In the genomic region with DNA sequence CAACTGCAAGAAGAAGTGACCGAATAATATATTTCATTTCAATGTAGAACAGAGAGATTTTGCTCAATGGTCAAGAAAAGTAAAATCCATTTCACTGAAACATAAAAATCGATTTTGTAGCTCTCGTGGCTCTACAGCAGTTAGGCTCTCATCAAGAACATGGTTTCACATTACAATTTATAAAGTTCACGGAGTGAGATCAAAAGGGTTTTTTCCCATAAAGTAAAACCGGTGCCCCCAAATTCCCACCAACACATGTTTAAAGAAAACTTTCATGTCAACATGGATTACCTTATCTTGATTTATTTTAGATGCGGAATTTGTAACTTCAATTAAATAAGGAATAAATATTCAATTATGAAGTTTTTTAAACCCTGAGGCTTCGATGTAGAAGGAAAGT, we compare ENCODE assay signal across 38 cellular contexts.
"Had no signal": no experiment of that assay in that cellular context is flagged by ENCODE, and none has a peak within 500 bp of the region (broad histone marks: within the 10 kb centered on the region; RNA-seq: fewer than 3 reads in every experiment).

No MANE protein-coding gene starts in this region.

- H3K4me3 Mint-ChIP-seq: activated naive CD4-positive, alpha-beta T cell treated with anti-CD3 and anti-CD28 coated beads for 36 hours; activated naive CD4-positive, alpha-beta T cell treated with anti-CD3 and anti-CD28 coated beads, Interleukin-2, amount 10 ng/mL, durations not matched to agents 7 days and 5 days; activated naive CD4-positive, alpha-beta T cell treated with anti-CD3 and anti-CD28 coated beads, Interleukin-2, amount 50 U/mL, for 24 hours; activated naive CD8-positive, alpha-beta T cell; activated naive CD8-positive, alpha-beta T cell treated with anti-CD3 and anti-CD28 coated beads for 36 hours; activated naive CD8-positive, alpha-beta T cell treated with anti-CD3 and anti-CD28 coated beads, Interleukin-2, amount 10 ng/mL, durations not matched to agents 7 days and 5 days; activated naive CD8-positive, alpha-beta T cell treated with anti-CD3 and anti-CD28 coated beads, Interleukin-2, amount 50 U/mL, for 24 hours; activated T-cell treated with anti-CD3 and anti-CD28 coated beads, Interleukin-2, amount 50 U/mL, for 24 hours; activated T-cell treated with anti-CD3 and anti-CD28 coated beads, Interleukin-2, amount 50 U/mL, for 4 hours; activated T-cell treated with anti-CD3 and anti-CD28 coated beads, Interleukin-2, amount 50 U/mL, for 72 hours; activated T-helper 1 cell treated with anti-CD3 and anti-CD28 coated beads, Interleukin-12 subunit alpha, Interleukin-12 subunit beta, Interleukin-2, Interleukin-4 antibody, amounts not matched to agents 30 ng/mL and 10 ng/mL and 1 ng/mL, durations not matched to agents 14 hours and 24 hours and 36 hours; activated T-helper 17 cell treated with anti-CD3 and anti-CD28 coated beads, Interleukin-2, amount 50 U/mL, for 72 hours; brain; central memory CD8-positive, alpha-beta T cell had no signal

- H3K36me3 ChIP-seq: adrenal gland, ascending aorta, brain microvascular endothelial cell, breast epithelium, cardiac muscle cell had no signal

- H3K9me3 ChIP-seq: adrenal gland, ascending aorta, body of pancreas, breast epithelium had no signal

- H3K27me3 Mint-ChIP-seq: activated naive CD4-positive, alpha-beta T cell treated with anti-CD3 and anti-CD28 coated beads, Interleukin-2, amount 10 ng/mL, durations not matched to agents 7 days and 5 days; activated naive CD4-positive, alpha-beta T cell treated with anti-CD3 and anti-CD28 coated beads, Interleukin-2, amount 50 U/mL, for 24 hours; activated naive CD8-positive, alpha-beta T cell; activated naive CD8-positive, alpha-beta T cell treated with anti-CD3 and anti-CD28 coated beads for 36 hours; activated naive CD8-positive, alpha-beta T cell treated with anti-CD3 and anti-CD28 coated beads, Interleukin-2, amount 50 U/mL, for 24 hours; activated T-cell treated with anti-CD3 and anti-CD28 coated beads, Interleukin-2, amount 50 U/mL, for 24 hours; brain had no signal

- DNase-seq: activated effector memory CD4-positive, alpha-beta T cell treated with anti-CD3 and anti-CD28 coated beads, Interleukin-2, amount 50 U/mL, for 16 hours; activated effector memory CD4-positive, alpha-beta T cell treated with Interleukin-2 at 50 U/mL for 16 hours; activated gamma-delta T cell; activated gamma-delta T cell treated with Interleukin-2 at 50 U/mL for 16 hours; activated naive CD4-positive, alpha-beta T cell; activated naive CD4-positive, alpha-beta T cell treated with anti-CD3 and anti-CD28 coated beads for 36 hours; activated naive CD4-positive, alpha-beta T cell treated with anti-CD3 and anti-CD28 coated beads, Interleukin-2, amount 10 ng/mL, durations not matched to agents 7 days and 5 days; activated naive CD4-positive, alpha-beta T cell treated with anti-CD3 and anti-CD28 coated beads, Interleukin-2, amount 50 U/mL, for 16 hours; activated naive CD4-positive, alpha-beta T cell treated with Interleukin-2 at 50 U/mL for 16 hours; activated naive CD8-positive, alpha-beta T cell treated with anti-CD3 and anti-CD28 coated beads for 36 hours; activated naive CD8-positive, alpha-beta T cell treated with anti-CD3 and anti-CD28 coated beads, Interleukin-2, amount 10 ng/mL, durations not matched to agents 7 days and 5 days; activated naive CD8-positive, alpha-beta T cell treated with anti-CD3 and anti-CD28 coated beads, Interleukin-2, amount 50 U/mL, for 24 hours; activated T-cell treated with anti-CD3 and anti-CD28 coated beads, Interleukin-2, amount 50 U/mL, for 1 hour; activated T-cell treated with anti-CD3 and anti-CD28 coated beads, Interleukin-2, amount 50 U/mL, for 24 hours; activated T-cell treated with anti-CD3 and anti-CD28 coated beads, Interleukin-2, amount 50 U/mL, for 4 hours; activated T-cell treated with anti-CD3 and anti-CD28 coated beads, Interleukin-2, amount 50 U/mL, for 48 hours; activated T-cell treated with anti-CD3 and anti-CD28 coated beads, Interleukin-2, amount 50 U/mL, for 72 hours; adrenal gland; amniotic stem cell; amygdala; anterior cingulate cortex; aorta; body of pancreas; brain microvascular endothelial cell; caudate nucleus; central memory CD4-positive, alpha-beta T cell; cerebellar nuclear complex had no signal

- H3K4me1 Mint-ChIP-seq: activated naive CD4-positive, alpha-beta T cell treated with anti-CD3 and anti-CD28 coated beads, Interleukin-2, amount 10 ng/mL, durations not matched to agents 7 days and 5 days; activated naive CD4-positive, alpha-beta T cell treated with anti-CD3 and anti-CD28 coated beads, Interleukin-2, amount 50 U/mL, for 24 hours; activated naive CD8-positive, alpha-beta T cell treated with anti-CD3 and anti-CD28 coated beads, Interleukin-2, amount 10 ng/mL, durations not matched to agents 7 days and 5 days had no signal

- H3K4me3 ChIP-seq: adrenal gland, ascending aorta, body of pancreas, breast epithelium, cardiac muscle cell had no signal

- H3K4me1 ChIP-seq: adrenal gland, ascending aorta, body of pancreas, breast epithelium had no signal

- H3K27ac ChIP-seq: adrenal gland, ascending aorta, body of pancreas, brain microvascular endothelial cell, breast epithelium, cardiac muscle cell had no signal

- H3K9me3 Mint-ChIP-seq: activated naive CD4-positive, alpha-beta T cell treated with anti-CD3 and anti-CD28 coated beads for 36 hours; activated naive CD4-positive, alpha-beta T cell treated with anti-CD3 and anti-CD28 coated beads, Interleukin-2, amount 10 ng/mL, durations not matched to agents 7 days and 5 days; activated naive CD4-positive, alpha-beta T cell treated with anti-CD3 and anti-CD28 coated beads, Interleukin-2, amount 50 U/mL, for 24 hours; activated naive CD4-positive, alpha-beta T cell treated with anti-CD3 and anti-CD28 coated beads, Interleukin-2, amount 50 U/mL, for 72 hours; activated naive CD8-positive, alpha-beta T cell treated with anti-CD3 and anti-CD28 coated beads for 36 hours; activated naive CD8-positive, alpha-beta T cell treated with anti-CD3 and anti-CD28 coated beads, Interleukin-2, amount 10 ng/mL, durations not matched to agents 7 days and 5 days; activated naive CD8-positive, alpha-beta T cell treated with anti-CD3 and anti-CD28 coated beads, Interleukin-2, amount 50 U/mL, for 24 hours; activated T-cell treated with anti-CD3 and anti-CD28 coated beads, Interleukin-2, amount 50 U/mL, for 24 hours; activated T-cell treated with anti-CD3 and anti-CD28 coated beads, Interleukin-2, amount 50 U/mL, for 4 hours; activated T-cell treated with anti-CD3 and anti-CD28 coated beads, Interleukin-2, amount 50 U/mL, for 72 hours; activated T-helper 1 cell treated with anti-CD3 and anti-CD28 coated beads, Interleukin-12 subunit alpha, Interleukin-12 subunit beta, Interleukin-2, Interleukin-4 antibody, amounts not matched to agents 30 ng/mL and 10 ng/mL and 1 ng/mL, durations not matched to agents 14 hours and 24 hours and 36 hours; activated T-helper 17 cell treated with anti-CD3 and anti-CD28 coated beads, Interleukin-2, amount 50 U/mL, for 72 hours; activated T-helper 2 cell treated with anti-CD3 and anti-CD28 coated beads, Interferon-gamma antibody, Interleukin-2, Interleukin-4, amounts not matched to agents 10 μg/mL and 5 μg/mL and 100 μg/mL, durations not matched to agents 14 hours and 24 hours and 36 hours; central memory CD8-positive, alpha-beta T cell had no signal

- H3K36me3 Mint-ChIP-seq: activated naive CD4-positive, alpha-beta T cell treated with anti-CD3 and anti-CD28 coated beads, Interleukin-2, amount 10 ng/mL, durations not matched to agents 7 days and 5 days; activated naive CD4-positive, alpha-beta T cell treated with anti-CD3 and anti-CD28 coated beads, Interleukin-2, amount 50 U/mL, for 24 hours; activated naive CD4-positive, alpha-beta T cell treated with anti-CD3 and anti-CD28 coated beads, Interleukin-2, amount 50 U/mL, for 72 hours; activated naive CD8-positive, alpha-beta T cell; activated naive CD8-positive, alpha-beta T cell treated with anti-CD3 and anti-CD28 coated beads for 36 hours; activated naive CD8-positive, alpha-beta T cell treated with anti-CD3 and anti-CD28 coated beads, Interleukin-2, amount 10 ng/mL, durations not matched to agents 7 days and 5 days; brain had no signal

- H3K27ac Mint-ChIP-seq: activated naive CD4-positive, alpha-beta T cell treated with anti-CD3 and anti-CD28 coated beads for 36 hours; activated naive CD4-positive, alpha-beta T cell treated with anti-CD3 and anti-CD28 coated beads, Interleukin-2, amount 10 ng/mL, durations not matched to agents 7 days and 5 days; activated naive CD4-positive, alpha-beta T cell treated with anti-CD3 and anti-CD28 coated beads, Interleukin-2, amount 50 U/mL, for 24 hours; activated naive CD4-positive, alpha-beta T cell treated with anti-CD3 and anti-CD28 coated beads, Interleukin-2, amount 50 U/mL, for 72 hours; activated naive CD8-positive, alpha-beta T cell; activated naive CD8-positive, alpha-beta T cell treated with anti-CD3 and anti-CD28 coated beads for 36 hours; activated naive CD8-positive, alpha-beta T cell treated with anti-CD3 and anti-CD28 coated beads, Interleukin-2, amount 10 ng/mL, durations not matched to agents 7 days and 5 days; activated naive CD8-positive, alpha-beta T cell treated with anti-CD3 and anti-CD28 coated beads, Interleukin-2, amount 50 U/mL, for 24 hours; activated T-cell treated with anti-CD3 and anti-CD28 coated beads, Interleukin-2, amount 50 U/mL, for 24 hours; activated T-cell treated with anti-CD3 and anti-CD28 coated beads, Interleukin-2, amount 50 U/mL, for 72 hours; activated T-helper 1 cell treated with anti-CD3 and anti-CD28 coated beads, Interleukin-12 subunit alpha, Interleukin-12 subunit beta, Interleukin-2, Interleukin-4 antibody, amounts not matched to agents 30 ng/mL and 10 ng/mL and 1 ng/mL, durations not matched to agents 14 hours and 24 hours and 36 hours; activated T-helper 17 cell treated with anti-CD3 and anti-CD28 coated beads, Interleukin-2, amount 50 U/mL, for 72 hours; activated T-helper 2 cell treated with anti-CD3 and anti-CD28 coated beads, Interferon-gamma antibody, Interleukin-2, Interleukin-4, amounts not matched to agents 10 μg/mL and 5 μg/mL and 100 μg/mL, durations not matched to agents 14 hours and 24 hours and 36 hours; brain had no signal
